14 cellular contexts compared by ENCODE assay signal in genomic region chr12:944201-944600, GRCh38. TPM values are rescaled to one million over a fixed set of nuclear protein-coding genes. Genes with fewer than 3 reads are reported as not detected.
DNase-seq lines count a peak whose midpoint lies in the region; ATAC-seq and TF ChIP-seq lines count a peak whose summit lies in the region.
"Had no signal": no experiment of that assay in that cellular context is flagged by ENCODE, and none has a peak within 500 bp of the region (broad histone marks: within the 10 kb centered on the region; RNA-seq: fewer than 3 reads in every experiment).

No MANE protein-coding gene starts in this region.

- H3K9me3 Mint-ChIP-seq in activated CD4-positive, alpha-beta T cell treated with anti-CD3 and anti-CD28 coated beads for 36 hours (ENCODE audit: low read depth): no peaks in the 10 kb centered on the region
- H3K9me3 Mint-ChIP-seq in CD4-positive, alpha-beta T cell: no peaks in the 10 kb centered on the region
- no peaks in the 10 kb centered on the region for H3K9me3 Mint-ChIP-seq in activated CD4-positive, alpha-beta memory T cell treated with anti-CD3 and anti-CD28 coated beads, Interleukin-2, amount 10 ng/mL, durations not matched to agents 7 days and 5 days
- no peaks in the 10 kb centered on the region for H3K9me3 Mint-ChIP-seq in immature natural killer cell
- H3K9me3 Mint-ChIP-seq: IgD-negative memory B cell had no signal

- peaks cover 14% of the 10 kb centered on the region for H3K4me1 ChIP-seq in GM23248 (ENCODE audit: insufficient read depth)

- H3K9me2 ChIP-seq in GM23248 (ENCODE audit: insufficient read depth): no peaks in the 10 kb centered on the region

- no peaks in the 10 kb centered on the region for H3K27me3 ChIP-seq in CD4-positive, alpha-beta T cell (ENCODE audit: control insufficient read depth, insufficient read depth, low read length)
- H3K27me3 ChIP-seq in GM23248 (replicated peaks; ENCODE audit: insufficient read depth): no peaks in the 10 kb centered on the region
- H3K27me3 ChIP-seq: vagina had no signal

- CTCF ChIA-PET in activated CD4-positive, alpha-beta T cell treated with anti-CD3 and anti-CD28 coated beads for 36 hours (lab: Charles Lee): interaction anchor here (1.7 kb wide), 1 partner anchor 14 kb away, joined by 8 read pairs; no protein-coding TSS in a partner anchor
- CTCF ChIA-PET in CD4-positive, alpha-beta T cell (lab: Charles Lee): no interaction called here
- CTCF ChIA-PET in activated CD4-positive, alpha-beta memory T cell treated with anti-CD3 and anti-CD28 coated beads, Interleukin-2, amount 10 ng/mL, durations not matched to agents 7 days and 5 days (lab: Charles Lee): no interaction called here
- CTCF ChIA-PET in GM10248 (lab: Yijun Ruan, JAX): no interaction called here

- peaks cover 13% of the 10 kb centered on the region; the same call in 1 of the 2 replicates for H3K36me3 ChIP-seq in GM23248 (ENCODE audit: low read depth)

- no peak for TF ChIP-seq CTCF in CD4-positive, alpha-beta T cell (IDR thresholded peaks at IDR 0.05)
- TF ChIP-seq CTCF in GM10248 (IDR thresholded peaks at IDR 0.05; ENCODE audit: control extremely low read depth, extremely low read depth, low read depth, missing control alignments): no peak

- H3K36me3 Mint-ChIP-seq in activated CD4-positive, alpha-beta T cell treated with anti-CD3 and anti-CD28 coated beads for 36 hours (ENCODE audit: low read depth): peaks cover 48% of the 10 kb centered on the region
- H3K36me3 Mint-ChIP-seq in CD4-positive, alpha-beta T cell (ENCODE audit: low read depth): peaks cover 55% of the 10 kb centered on the region
- H3K36me3 Mint-ChIP-seq in activated CD4-positive, alpha-beta memory T cell treated with anti-CD3 and anti-CD28 coated beads, Interleukin-2, amount 10 ng/mL, durations not matched to agents 7 days and 5 days (ENCODE audit: low read depth): peaks cover 48% of the 10 kb centered on the region
- peaks cover 5 to 15% (median 15%) of the 10 kb centered on the region in 3 donors for H3K36me3 Mint-ChIP-seq in immature natural killer cell

- H4K20me1 ChIP-seq in GM23248 (ENCODE audit: insufficient read depth): no peaks in the 10 kb centered on the region

- intact Hi-C loops in activated CD4-positive, alpha-beta T cell treated with anti-CD3 and anti-CD28 coated beads for 36 hours (cut with DNase I, micrococcal nuclease): no loop called here
- intact Hi-C loops in CD4-positive, alpha-beta T cell (cut with DNase I, micrococcal nuclease): loop anchor here in 1 of 2 experiments (10.0 kb wide), 2 partner anchors 299 to 549 kb away; no protein-coding TSS in a partner anchor

- ATAC-seq in activated CD4-positive, alpha-beta T cell treated with anti-CD3 and anti-CD28 coated beads for 36 hours: no peak
- no peak for ATAC-seq in CD4-positive, alpha-beta T cell (ENCODE audit: poor library complexity)

- no peak overlapping the region for H3K9ac ChIP-seq in GM23248

- in situ Hi-C loops in GM23248 (cut with MboI): no loop called here

- no peak overlapping the region for H3K27ac ChIP-seq in CD4-positive, alpha-beta T cell (ENCODE audit: low read depth, low read length)
- H3K27ac ChIP-seq in GM23248: no peak overlapping the region
- H3K27ac ChIP-seq: SK-N-MC, vagina had no signal

- POLR2A ChIA-PET in activated CD4-positive, alpha-beta T cell treated with anti-CD3 and anti-CD28 coated beads for 36 hours (lab: Charles Lee): no interaction called here
- POLR2A ChIA-PET in CD4-positive, alpha-beta T cell (lab: Charles Lee): no interaction called here
- POLR2A ChIA-PET in activated CD4-positive, alpha-beta memory T cell treated with anti-CD3 and anti-CD28 coated beads, Interleukin-2, amount 10 ng/mL, durations not matched to agents 7 days and 5 days (lab: Charles Lee): no interaction called here
- POLR2A ChIA-PET in GM10248 (lab: Yijun Ruan, JAX): no interaction called here

- H3K4me2 ChIP-seq in GM23248 (ENCODE audit: unreplicated experiment): no peak overlapping the region

- peak overlapping the region; percentile 26 for H3K27ac Mint-ChIP-seq in activated CD4-positive, alpha-beta T cell treated with anti-CD3 and anti-CD28 coated beads for 36 hours
- H3K27ac Mint-ChIP-seq in CD4-positive, alpha-beta T cell: peak overlapping the region; percentile 72
- H3K27ac Mint-ChIP-seq in activated CD4-positive, alpha-beta memory T cell treated with anti-CD3 and anti-CD28 coated beads, Interleukin-2, amount 10 ng/mL, durations not matched to agents 7 days and 5 days: peak overlapping the region; percentile 27
- H3K27ac Mint-ChIP-seq in immature natural killer cell: peak overlapping the region in 4 of 6 donors; percentile 37 to 55 (median 50)

- peaks cover 96% of the 10 kb centered on the region for H3K79me2 ChIP-seq in GM23248 (ENCODE audit: insufficient read depth)

- H3K4me1 Mint-ChIP-seq in activated CD4-positive, alpha-beta T cell treated with anti-CD3 and anti-CD28 coated beads for 36 hours: peaks cover 47% of the 10 kb centered on the region
- peaks cover 47% of the 10 kb centered on the region for H3K4me1 Mint-ChIP-seq in CD4-positive, alpha-beta T cell (ENCODE audit: low read depth)
- H3K4me1 Mint-ChIP-seq in activated CD4-positive, alpha-beta memory T cell treated with anti-CD3 and anti-CD28 coated beads, Interleukin-2, amount 10 ng/mL, durations not matched to agents 7 days and 5 days: peaks cover 44% of the 10 kb centered on the region
- peaks cover 29 to 34% of the 10 kb centered on the region in 2 donors for H3K4me1 Mint-ChIP-seq in immature natural killer cell

- no peak overlapping the region for H2AFZ ChIP-seq in GM23248

- no peak overlapping the region for H3K4me3 ChIP-seq in GM23248
- H3K4me3 ChIP-seq: SK-N-MC, vagina had no signal

- H3F3A ChIP-seq in GM23248 (ENCODE audit: insufficient read depth): peaks cover 18% of the 10 kb centered on the region

- H3K4me3 Mint-ChIP-seq in activated CD4-positive, alpha-beta T cell treated with anti-CD3 and anti-CD28 coated beads for 36 hours: no peak overlapping the region
- H3K4me3 Mint-ChIP-seq in CD4-positive, alpha-beta T cell: peak overlapping the region; percentile 51
- H3K4me3 Mint-ChIP-seq in activated CD4-positive, alpha-beta memory T cell treated with anti-CD3 and anti-CD28 coated beads, Interleukin-2, amount 10 ng/mL, durations not matched to agents 7 days and 5 days: no peak overlapping the region
- no peak overlapping the region for H3K4me3 Mint-ChIP-seq in immature natural killer cell

- H3K9me3 ChIP-seq in CD4-positive, alpha-beta T cell (ENCODE audit: control insufficient read depth, low read length): no peaks in the 10 kb centered on the region
- no peaks in the 10 kb centered on the region for H3K9me3 ChIP-seq in GM23248 (ENCODE audit: low read depth)
- H3K9me3 ChIP-seq: vagina had no signal

- no peaks in the 10 kb centered on the region for H3K27me3 Mint-ChIP-seq in activated CD4-positive, alpha-beta T cell treated with anti-CD3 and anti-CD28 coated beads for 36 hours
- no peaks in the 10 kb centered on the region for H3K27me3 Mint-ChIP-seq in CD4-positive, alpha-beta T cell
- H3K27me3 Mint-ChIP-seq in activated CD4-positive, alpha-beta memory T cell treated with anti-CD3 and anti-CD28 coated beads, Interleukin-2, amount 10 ng/mL, durations not matched to agents 7 days and 5 days: no peaks in the 10 kb centered on the region
- H3K27me3 Mint-ChIP-seq in immature natural killer cell (ENCODE audit: low read depth in 3 of 3): peaks cover 5 to 6% (median 6%) of the 10 kb centered on the region in 3 donors
- H3K27me3 Mint-ChIP-seq: IgD-negative memory B cell had no signal

- no peak for DNase-seq in activated CD4-positive, alpha-beta T cell treated with anti-CD3 and anti-CD28 coated beads for 36 hours
- DNase-seq in activated CD4-positive, alpha-beta T cell treated with anti-CD3 and anti-CD28 coated beads, Interleukin-2, amount 50 U/mL, for 4 hours: no peak
- DNase-seq in CD4-positive, alpha-beta T cell: no peak
- DNase-seq in activated CD4-positive, alpha-beta memory T cell treated with anti-CD3 and anti-CD28 coated beads, Interleukin-2, amount 10 ng/mL, durations not matched to agents 7 days and 5 days: no peak
- no peak for DNase-seq in immature natural killer cell
- DNase-seq in GM10248 (ENCODE audit: extremely low spot score): no peak
- no peak for DNase-seq in GM23248
- DNase-seq in SW 1271 (lab: John Stamatoyannopoulos, UW): no peak
- DNase-seq: NCI-H1092 treated with DMSO at 0.1 percent for 48 hours; NCI-H82; stimulated activated CD4-positive, alpha-beta T cell treated with anti-CD3 and anti-CD28 coated beads, Interleukin-15, amount 100 ng/mL, for 24 hours had no signal

- WGBS in GM23248 (ENCODE audit: low coverage in 1 of 2, low lambda C conversion rate in 2 of 2, missing lambda C conversion rate in 2 of 2), 2 experiments: 82 to 86% methylated on average over 8 of the region's 8 CpGs

RNA-seq across cellular contexts. Expression of gene RAD52, which starts 5.3 kb away (rescaled TPM):
- 10 to 100 TPM; 16.0 to 17.4 TPM for total RNA-seq in activated CD4-positive, alpha-beta T cell treated with anti-CD3 and anti-CD28 coated beads for 36 hours
- 1 to 10 TPM; 7.0 to 8.1 TPM for total RNA-seq in CD4-positive, alpha-beta T cell
- total RNA-seq in activated CD4-positive, alpha-beta memory T cell treated with anti-CD3 and anti-CD28 coated beads, Interleukin-2, amount 10 ng/mL, durations not matched to agents 7 days and 5 days: 10 to 100 TPM; 14.5 to 14.9 TPM
- polyA plus RNA-seq in immature natural killer cell: 1 to 10 TPM in 2 of 3 donors, under 1 TPM in 1; 0.11 to 6.0 (median 4.9) TPM
- 16.1 and 20.0 TPM in 2 replicates for total RNA-seq in GM23248 (2014; rRNA removed; shearing (Covaris generic))
- polyA plus RNA-seq in GM23248 (2016; fragmentation: Nextera tagmentation; extraction: Ambion mirVana): 5.0 and 7.4 TPM in 2 replicates

RNA-seq across cellular contexts. Expression of gene ERC1, which starts 46.8 kb away (rescaled TPM):
- total RNA-seq in activated CD4-positive, alpha-beta T cell treated with anti-CD3 and anti-CD28 coated beads for 36 hours: 10 to 100 TPM; 24.7 to 31.9 TPM
- total RNA-seq in CD4-positive, alpha-beta T cell: 10 to 100 TPM; 40.1 to 49.6 TPM
- total RNA-seq in activated CD4-positive, alpha-beta memory T cell treated with anti-CD3 and anti-CD28 coated beads, Interleukin-2, amount 10 ng/mL, durations not matched to agents 7 days and 5 days: 10 to 100 TPM; 33.5 to 37.9 TPM
- polyA plus RNA-seq in immature natural killer cell: 10 to 100 TPM in 1 of 3 donors, 1 to 10 TPM in 2; 1.7 to 14.0 (median 5.4) TPM
- 23.3 and 26.4 TPM in 2 replicates for total RNA-seq in GM23248 (2014; rRNA removed; shearing (Covaris generic))
- 20.5 and 21.5 TPM in 2 replicates for polyA plus RNA-seq in GM23248 (2016; fragmentation: Nextera tagmentation; extraction: Ambion mirVana)
